In the genomic region with DNA sequence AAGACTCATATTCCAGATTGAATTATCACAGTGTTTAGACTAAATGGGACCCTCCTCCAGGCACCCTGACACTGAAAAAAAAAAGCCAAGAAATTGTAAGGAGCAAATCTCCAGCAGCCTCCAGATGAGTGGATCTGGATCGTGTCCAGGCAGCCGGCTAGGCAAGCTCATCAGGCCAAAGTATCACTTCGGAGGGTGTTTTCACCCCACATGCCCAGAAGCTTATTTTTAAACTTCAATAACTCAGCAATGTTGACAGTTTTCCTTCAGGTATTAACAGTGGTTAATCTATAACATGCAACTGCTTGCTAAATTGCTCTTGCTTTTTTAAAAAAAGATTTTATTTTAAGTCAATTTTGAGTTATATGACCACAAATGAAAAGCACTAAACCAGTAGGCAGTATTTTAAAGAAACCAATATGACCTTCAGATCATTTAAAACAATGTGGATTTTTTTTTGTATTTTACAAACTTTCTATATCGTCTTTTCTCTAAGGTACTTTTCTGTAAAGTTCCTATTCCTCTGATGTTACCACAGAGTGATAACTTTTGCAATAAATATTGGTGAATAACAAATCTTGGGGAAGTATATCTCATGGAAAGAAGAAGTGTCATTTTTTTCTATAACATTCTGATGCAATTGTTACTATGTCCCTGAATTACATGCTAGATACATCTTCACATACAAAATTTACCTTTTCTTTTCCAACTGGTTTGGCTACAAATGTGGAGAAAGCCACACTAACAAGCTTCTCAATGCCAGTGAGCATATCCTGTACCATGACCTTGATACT, we compare ENCODE assay signal across 29 cellular contexts. TPM values are rescaled to one million over a fixed set of nuclear protein-coding genes. Genes with fewer than 3 reads are reported as not detected.
A peak's percentile ranks its signal among the peaks of the same experiment; 100 is the strongest.
DNase-seq lines count a peak whose midpoint lies in the region; ATAC-seq and TF ChIP-seq lines count a peak whose summit lies in the region.
"Had no signal": no experiment of that assay in that cellular context is flagged by ENCODE, and none has a peak within 500 bp of the region (broad histone marks: within the 10 kb centered on the region; RNA-seq: fewer than 3 reads in every experiment).

No MANE protein-coding gene starts in this region.

- H3K36me3 Mint-ChIP-seq in CD14-positive monocyte: no peaks in the 10 kb centered on the region
- H3K36me3 Mint-ChIP-seq: activated CD4-positive, alpha-beta memory T cell treated with anti-CD3 and anti-CD28 coated beads for 36 hours; natural killer cell had no signal

- H3K9me3 Mint-ChIP-seq in CD14-positive monocyte: peaks cover 0 to 2% (median 0%) of the 10 kb centered on the region in 7 donors
- H3K9me3 Mint-ChIP-seq: activated CD4-positive, alpha-beta memory T cell treated with anti-CD3 and anti-CD28 coated beads for 36 hours; activated naive CD8-positive, alpha-beta T cell treated with anti-CD3 and anti-CD28 coated beads, Interleukin-2, amount 50 U/mL, for 24 hours; natural killer cell; stimulated activated naive CD8-positive, alpha-beta T cell treated with anti-CD3 and anti-CD28 coated beads, Interleukin-15, amount 100 ng/mL, for 72 hours had no signal

- H3K4me1 Mint-ChIP-seq in CD14-positive monocyte: peaks cover 22% of the 10 kb centered on the region
- H3K4me1 Mint-ChIP-seq: activated naive CD8-positive, alpha-beta T cell treated with anti-CD3 and anti-CD28 coated beads, Interleukin-2, amount 50 U/mL, for 24 hours; natural killer cell; stimulated activated naive CD8-positive, alpha-beta T cell treated with anti-CD3 and anti-CD28 coated beads, Interleukin-15, amount 100 ng/mL, for 72 hours had no signal

- intact Hi-C loops in CD14-positive monocyte (cut with micrococcal nuclease): no loop called here
- intact Hi-C loops in mucosa of descending colon (cut with DNase I, micrococcal nuclease): no loop called here
- intact Hi-C loops in heart left ventricle (cut with DNase I): no loop called here
- intact Hi-C loops in spleen (cut with DNase I; ENCODE audit: low total_unique reads): no loop called here

- TF ChIP-seq POLR2A in heart left ventricle (IDR thresholded peaks at IDR 0.05): no peak
- TF ChIP-seq POLR2A in spleen (IDR thresholded peaks at IDR 0.05): no peak

- 49 to 63% (median 61%) methylated on average over 4 of the region's 4 CpGs for WGBS in heart left ventricle, 4 donors
- WGBS in spleen, 5 donors: 70 to 85% (median 75%) methylated on average over 4 of the region's 4 CpGs

- DNase-seq in CD14-positive monocyte (ENCODE audit: low spot score) (no peak), MV-4-11 (lab: John Stamatoyannopoulos, UW) (peak; percentile 70), epithelial cell of proximal tubule (ENCODE audit: low read depth) (peak; percentile 37), mucosa of descending colon (peak in 1 of 3 donors; percentile 49), heart left ventricle (no peak), HAP-1 (ENCODE audit: low spot score in 2 of 2) (no peak), spleen (no peak)
- DNase-seq: activated CD4-positive, alpha-beta memory T cell treated with anti-CD3 and anti-CD28 coated beads for 36 hours; activated CD8-positive, alpha-beta memory T cell treated with anti-CD3 and anti-CD28 coated beads, Interleukin-2, amount 50 U/mL, for 48 hours; activated effector memory CD4-positive, alpha-beta T cell treated with Interleukin-2 at 50 U/mL for 16 hours; activated naive CD8-positive, alpha-beta T cell treated with anti-CD3 and anti-CD28 coated beads, Interleukin-2, amount 50 U/mL, for 24 hours; dorsolateral prefrontal cortex; GDM1; GOT3; left ventricle myocardium inferior; natural killer cell; NCI-H1436 treated with DMSO at 0.1 percent for 48 hours; NCI-H446 treated with DMSO at 0.1 percent for 48 hours; NK-92 treated with Interleukin-12 subunit alpha and Interleukin-12 subunit beta, amount 100 ng/mL, for 24 hours; stimulated activated CD4-positive, alpha-beta T cell treated with anti-CD3 and anti-CD28 coated beads, Interleukin-15, amount 100 ng/mL, for 24 hours; stimulated activated naive CD8-positive, alpha-beta T cell treated with anti-CD3 and anti-CD28 coated beads, Interleukin-15, amount 100 ng/mL, for 72 hours; T1000; tibial artery had no signal

- in situ Hi-C loops in HAP-1 (cut with MboI; ENCODE audit: low sequenced_read_pairs): no loop called here

- H3K27ac ChIP-seq in heart left ventricle: no peak overlapping the region
- no peak overlapping the region for H3K27ac ChIP-seq in spleen
- H3K27ac ChIP-seq: C4-2B, dorsolateral prefrontal cortex, left ventricle myocardium inferior, right atrium auricular region, tibial artery had no signal

- peaks cover 1 to 4% (median 4%) of the 10 kb centered on the region in 3 donors for H3K27me3 Mint-ChIP-seq in CD14-positive monocyte (ENCODE audit: low read depth in 3 of 3)
- H3K27me3 Mint-ChIP-seq: activated CD4-positive, alpha-beta memory T cell treated with anti-CD3 and anti-CD28 coated beads for 36 hours; activated naive CD8-positive, alpha-beta T cell treated with anti-CD3 and anti-CD28 coated beads, Interleukin-2, amount 50 U/mL, for 24 hours had no signal

- no peak for TF ChIP-seq CTCF in CD14-positive monocyte (IDR thresholded peaks at IDR 0.05)
- no peak for TF ChIP-seq CTCF in epithelial cell of proximal tubule (conservative IDR thresholded peaks at IDR 0.05; ENCODE audit: low read depth, low read length)
- no peak for TF ChIP-seq CTCF in mucosa of descending colon (IDR thresholded peaks at IDR 0.05)
- TF ChIP-seq CTCF in heart left ventricle (IDR thresholded peaks at IDR 0.05): no peak
- TF ChIP-seq CTCF in spleen (IDR thresholded peaks at IDR 0.05 in 8 of 11, conservative IDR thresholded peaks at IDR 0.05 in 3 of 11): no peak

- peak overlapping the region in 1 of 2 donors; percentile 48 for H3K4me3 Mint-ChIP-seq in CD14-positive monocyte
- H3K4me3 Mint-ChIP-seq: activated CD4-positive, alpha-beta memory T cell treated with anti-CD3 and anti-CD28 coated beads for 36 hours; activated naive CD8-positive, alpha-beta T cell treated with anti-CD3 and anti-CD28 coated beads, Interleukin-2, amount 50 U/mL, for 24 hours; natural killer cell; stimulated activated naive CD8-positive, alpha-beta T cell treated with anti-CD3 and anti-CD28 coated beads, Interleukin-15, amount 100 ng/mL, for 72 hours had no signal

- H3K9me3 ChIP-seq in mucosa of descending colon: no peaks in the 10 kb centered on the region
- no peaks in the 10 kb centered on the region for H3K9me3 ChIP-seq in heart left ventricle
- H3K9me3 ChIP-seq in HAP-1: no peaks in the 10 kb centered on the region
- no peaks in the 10 kb centered on the region for H3K9me3 ChIP-seq in spleen
- H3K9me3 ChIP-seq: left ventricle myocardium inferior, right atrium auricular region, tibial artery had no signal

- H3K4me1 ChIP-seq in mucosa of descending colon (ENCODE audit: low read depth) (peaks cover 2% of the 10 kb centered on the region), heart left ventricle (no peaks in the 10 kb centered on the region), HAP-1 (no peaks in the 10 kb centered on the region), spleen (no peaks in the 10 kb centered on the region)
- H3K4me1 ChIP-seq: left ventricle myocardium inferior, right atrium auricular region, tibial artery had no signal

- H3K36me3 ChIP-seq in mucosa of descending colon (ENCODE audit: low read depth) (no peaks in the 10 kb centered on the region), heart left ventricle (no peaks in the 10 kb centered on the region), HAP-1 (replicated peaks) (no peaks in the 10 kb centered on the region), spleen (no peaks in the 10 kb centered on the region)
- H3K36me3 ChIP-seq: left ventricle myocardium inferior, right atrium auricular region, tibial artery had no signal

- peak overlapping the region; percentile 17 to 90 (median 69) for H3K27ac Mint-ChIP-seq in CD14-positive monocyte
- H3K27ac Mint-ChIP-seq: activated CD4-positive, alpha-beta memory T cell treated with anti-CD3 and anti-CD28 coated beads for 36 hours; activated naive CD8-positive, alpha-beta T cell treated with anti-CD3 and anti-CD28 coated beads, Interleukin-2, amount 50 U/mL, for 24 hours; natural killer cell; stimulated activated naive CD8-positive, alpha-beta T cell treated with anti-CD3 and anti-CD28 coated beads, Interleukin-15, amount 100 ng/mL, for 72 hours had no signal

- H3K4me3 ChIP-seq in epithelial cell of proximal tubule (ENCODE audit: low read depth, low read length) (no peak overlapping the region), mucosa of descending colon (no peak overlapping the region), heart left ventricle (no peak overlapping the region), HAP-1 (no peak overlapping the region), spleen (no peak overlapping the region)
- H3K4me3 ChIP-seq: dorsolateral prefrontal cortex, left ventricle myocardium inferior, right atrium auricular region, tibial artery had no signal

- H3K27me3 ChIP-seq in heart left ventricle (no peaks in the 10 kb centered on the region), HAP-1 (ENCODE audit: low read depth) (no peaks in the 10 kb centered on the region), spleen (replicated peaks in 1 of 7) (peaks cover 0 to 7% (median 0%) of the 10 kb centered on the region in 7 donors)
- H3K27me3 ChIP-seq: right atrium auricular region, tibial artery had no signal

- ATAC-seq in mucosa of descending colon (peak; percentile 23), heart left ventricle (no peak), GM18519 (IDR thresholded peaks at IDR 0.05; ENCODE audit: low FRiP score, unreplicated experiment) (no peak)
- ATAC-seq: activated CD4-positive, CD25-positive, alpha-beta regulatory T cell treated with anti-CD3 and anti-CD28 coated beads, Interleukin-2, amount 50 U/mL, for 24 hours; activated naive CD8-positive, alpha-beta T cell treated with anti-CD3 and anti-CD28 coated beads, Interleukin-2, amount 50 U/mL, for 24 hours; natural killer cell; stimulated activated naive CD8-positive, alpha-beta T cell treated with anti-CD3 and anti-CD28 coated beads, Interleukin-15, amount 100 ng/mL, for 72 hours had no signal

RNA-seq across cellular contexts. Expression of a gene that starts 30.6 kb away (rescaled TPM):
- polyA plus RNA-seq in CD14-positive monocyte: not detected
- not detected in 2 replicates for total RNA-seq in epithelial cell of proximal tubule
- not detected for total RNA-seq in mucosa of descending colon
- not detected for total RNA-seq in heart left ventricle
- polyA plus RNA-seq in heart left ventricle: not detected
- not detected for total RNA-seq in spleen
- polyA plus RNA-seq in spleen: under 1 TPM in 1 of 3 donors, not detected in 2; 0.03 TPM
- total RNA-seq: activated CD4-positive, alpha-beta memory T cell treated with anti-CD3 and anti-CD28 coated beads for 36 hours; left ventricle myocardium inferior; MCF 10A; natural killer cell; osteocyte; right atrium auricular region had no signal

Comparison
In these comparisons a context has a peak if more than half of its experiments do, and no peak if none do; other contexts are left out.
1. DNase-seq: peak in MV-4-11 (single experiment) and epithelial cell of proximal tubule (single experiment); none in CD14-positive monocyte (single experiment), heart left ventricle (0 of 5), HAP-1 (0 of 2) and spleen (single experiment).